In the genomic region with DNA sequence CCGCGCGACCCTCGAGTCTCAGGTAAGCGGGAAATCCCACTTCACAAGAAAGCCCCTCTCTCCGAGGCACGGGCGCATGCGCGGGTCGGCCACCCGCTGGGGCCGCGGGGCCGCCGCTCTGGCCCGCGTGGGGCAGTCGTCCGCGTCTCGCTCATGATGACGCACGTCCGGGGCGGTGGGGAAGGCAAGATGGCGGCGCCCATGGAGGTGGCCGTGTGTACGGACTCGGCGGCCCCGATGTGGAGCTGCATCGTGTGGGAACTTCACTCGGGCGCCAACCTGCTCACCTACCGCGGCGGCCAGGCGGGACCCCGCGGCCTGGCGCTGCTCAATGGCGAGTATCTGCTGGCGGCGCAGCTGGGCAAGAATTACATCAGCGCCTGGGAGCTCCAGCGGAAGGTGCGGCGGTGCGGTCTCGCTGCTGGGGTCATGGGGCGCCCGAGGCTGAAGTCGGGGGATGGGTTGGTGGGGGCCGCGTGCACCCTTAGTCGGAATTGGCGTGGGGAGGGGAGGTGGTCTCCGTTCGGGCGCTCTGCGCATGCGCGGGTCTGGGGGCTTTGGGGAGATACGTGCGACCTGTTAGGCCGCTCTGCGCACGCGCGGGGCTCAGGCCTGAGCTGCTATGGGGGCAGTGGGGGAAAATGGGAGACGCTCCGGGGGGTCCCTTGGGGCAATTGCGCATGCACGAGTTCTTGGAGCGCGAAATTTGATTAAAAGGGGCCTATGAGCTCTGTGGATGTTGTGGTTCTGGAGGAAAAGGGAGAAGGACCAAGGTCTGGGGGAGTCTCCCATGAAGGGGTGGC, we compare ENCODE assay signal across 8 cellular contexts. TPM values are rescaled to one million over a fixed set of nuclear protein-coding genes. Genes with fewer than 3 reads are reported as not detected.
DNase-seq lines count a peak whose midpoint lies in the region; ATAC-seq, FAIRE-seq and TF ChIP-seq lines count a peak whose summit lies in the region.

A gene with protein sequence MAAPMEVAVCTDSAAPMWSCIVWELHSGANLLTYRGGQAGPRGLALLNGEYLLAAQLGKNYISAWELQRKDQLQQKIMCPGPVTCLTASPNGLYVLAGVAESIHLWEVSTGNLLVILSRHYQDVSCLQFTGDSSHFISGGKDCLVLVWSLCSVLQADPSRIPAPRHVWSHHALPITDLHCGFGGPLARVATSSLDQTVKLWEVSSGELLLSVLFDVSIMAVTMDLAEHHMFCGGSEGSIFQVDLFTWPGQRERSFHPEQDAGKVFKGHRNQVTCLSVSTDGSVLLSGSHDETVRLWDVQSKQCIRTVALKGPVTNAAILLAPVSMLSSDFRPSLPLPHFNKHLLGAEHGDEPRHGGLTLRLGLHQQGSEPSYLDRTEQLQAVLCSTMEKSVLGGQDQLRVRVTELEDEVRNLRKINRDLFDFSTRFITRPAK (plus strand): TSS at position 181 of the 803 bp plus-strand sequence. CDS start 9 bp downstream, at position 190.

- H3K36me3 ChIP-seq in right atrium auricular region = peaks cover 6% of the 10 kb centered on the region

- ATAC-seq in HG02610 (IDR thresholded peaks at IDR 0.05; ENCODE audit: unreplicated experiment) = peak; percentile 77
- ATAC-seq in T-helper 17 cell = peak; percentile 89

- FAIRE-seq in urothelium cell line (lab: Jason Lieb, UNC) = no peak

- H3K9me3 ChIP-seq in T-helper 17 cell (ENCODE audit: control insufficient read depth, low read length, poor library complexity, severe bottlenecking) = no peaks in the 10 kb centered on the region
- no peaks in the 10 kb centered on the region for H3K9me3 ChIP-seq in right atrium auricular region

- H3K4me1 ChIP-seq in right atrium auricular region = peaks cover 0 to 25% of the 10 kb centered on the region in 2 donors

- no peaks in the 10 kb centered on the region for H3K36me3 Mint-ChIP-seq in T-helper 17 cell (ENCODE audit: low read depth)

- no peaks in the 10 kb centered on the region for H3K27me3 ChIP-seq in right atrium auricular region

- H3K27me3 Mint-ChIP-seq in T-helper 17 cell = no peaks in the 10 kb centered on the region

- peak in 1 of 2 donors; percentile 47 for TF ChIP-seq CTCF in right atrium auricular region (IDR thresholded peaks at IDR 0.05)

- DNase-seq in GM04504 (ENCODE audit: low read depth) (peak; percentile 67), NCI-H146 treated with DMSO at 0.1 percent for 48 hours (lab: John Stamatoyannopoulos, UW; ENCODE audit: unreplicated experiment) (peak; percentile 59), T-helper 17 cell (peak; percentile 75 to 82 (median 78)), right atrium auricular region (ENCODE audit: low spot score) (peak; percentile 93), putamen (ENCODE audit: low spot score) (peak; percentile 94), urothelium cell line (ENCODE audit: low spot score) (peak; percentile 96)

- peaks cover 15% of the 10 kb centered on the region for H3K4me1 Mint-ChIP-seq in T-helper 17 cell

- peak within 1 kb of the TSS; percentile 99 for H3K4me3 ChIP-seq in right atrium auricular region

- H3K27ac ChIP-seq in angular gyrus (ENCODE audit: low read depth, low read length) (peak within 1 kb of the TSS; percentile 85), right atrium auricular region (peak within 1 kb of the TSS; percentile 84 to 92)

- H3K4me3 Mint-ChIP-seq in T-helper 17 cell = peak within 1 kb of the TSS; percentile 98

- peak within 1 kb of the TSS; percentile 94 for H3K27ac Mint-ChIP-seq in T-helper 17 cell

RNA-seq across cellular contexts. Expression of the gene that starts here (rescaled TPM):
- total RNA-seq in T-helper 17 cell = 10 to 100 TPM; 18.2 to 42.8 TPM
- 10 to 100 TPM; 13.3 to 24.9 TPM for total RNA-seq in right atrium auricular region

Comparison
In these comparisons a context has a peak if more than half of its experiments do, and no peak if none do; other contexts are left out.
1. Peak in every context shown above with its lines: DNase-seq, ATAC-seq, H3K4me3 ChIP-seq and H3K27ac ChIP-seq.